26 cellular contexts compared by ENCODE assay signal in genomic region chr12:2312156-2312555, GRCh38.
A peak's percentile ranks its signal among the peaks of the same experiment; 100 is the strongest.
DNase-seq lines count a peak whose midpoint lies in the region; ATAC-seq and TF ChIP-seq lines count a peak whose summit lies in the region.
"Had no signal": no experiment of that assay in that cellular context is flagged by ENCODE, and none has a peak within 500 bp of the region (broad histone marks: within the 10 kb centered on the region; RNA-seq: fewer than 3 reads in every experiment).

No MANE protein-coding gene starts in this region.

- H3K27me3 ChIP-seq in RWPE2 (ENCODE audit: insufficient read depth, poor library complexity, severe bottlenecking) (no peaks in the 10 kb centered on the region), hepatocyte (no peaks in the 10 kb centered on the region), rectal smooth muscle tissue (ENCODE audit: control insufficient read depth, insufficient read depth, low read length) (no peaks in the 10 kb centered on the region), vagina (no peaks in the 10 kb centered on the region), aorta (ENCODE audit: control insufficient read depth in 1 of 2, insufficient read depth in 2 of 2, low read length in 1 of 2) (no peaks in the 10 kb centered on the region)

- H3K4me3 ChIP-seq in RWPE2 (ENCODE audit: severe bottlenecking), result no peak overlapping the region
- H3K4me3 ChIP-seq in hepatocyte, result no peak overlapping the region
- no peak overlapping the region for H3K4me3 ChIP-seq in rectal smooth muscle tissue (ENCODE audit: low read length)
- no peak overlapping the region for H3K4me3 ChIP-seq in vagina
- H3K4me3 ChIP-seq in aorta (ENCODE audit: low read length in 2 of 2), result no peak overlapping the region
- H3K4me3 ChIP-seq: K562 had no signal

- 88% methylated on average over 9 of the region's 9 CpGs for WGBS in hepatocyte (ENCODE audit: low lambda C conversion rate, missing lambda C conversion rate)
- WGBS in aorta, 2 donors, result 82 to 91% methylated on average over 9 of the region's 9 CpGs

- no peak overlapping the region for H3K4me2 ChIP-seq in hepatocyte

- H3K9me2 ChIP-seq in hepatocyte (replicated peaks; ENCODE audit: insufficient read depth), result no peaks in the 10 kb centered on the region

- H3K36me3 ChIP-seq in RWPE2 (ENCODE audit: low read depth) (no peaks in the 10 kb centered on the region), hepatocyte (replicated peaks; ENCODE audit: insufficient read depth, low read depth) (no peaks in the 10 kb centered on the region), rectal smooth muscle tissue (ENCODE audit: control insufficient read depth, insufficient read depth, low read length) (no peaks in the 10 kb centered on the region), vagina (no peaks in the 10 kb centered on the region), aorta (ENCODE audit: control insufficient read depth in 1 of 2, insufficient read depth in 2 of 2, low read length in 1 of 2) (no peaks in the 10 kb centered on the region)

- intact Hi-C loops in vagina (cut with DNase I), result no loop called here
- intact Hi-C loops in aorta (cut with DNase I), result no loop called here

- TF ChIP-seq CTCF in RWPE2 (IDR thresholded peaks at IDR 0.05; ENCODE audit: poor library complexity, severe bottlenecking), result no peak
- TF ChIP-seq CTCF in hepatocyte (IDR thresholded peaks at IDR 0.05; ENCODE audit: poor library complexity), result no peak
- TF ChIP-seq CTCF in vagina (IDR thresholded peaks at IDR 0.05), result no peak

- H3K9ac ChIP-seq in rectal smooth muscle tissue (ENCODE audit: low read length), result no peak overlapping the region

- no peaks in the 10 kb centered on the region for H3K4me1 ChIP-seq in RWPE2 (ENCODE audit: insufficient read depth, poor library complexity, severe bottlenecking)
- peaks cover 17% of the 10 kb centered on the region for H3K4me1 ChIP-seq in hepatocyte (ENCODE audit: insufficient read depth)
- peaks cover 22% of the 10 kb centered on the region for H3K4me1 ChIP-seq in rectal smooth muscle tissue (ENCODE audit: control insufficient read depth, insufficient read depth, low read length)
- H3K4me1 ChIP-seq in vagina, result peaks cover 19% of the 10 kb centered on the region
- peaks cover 0 to 2% of the 10 kb centered on the region in 2 donors for H3K4me1 ChIP-seq in aorta (ENCODE audit: control insufficient read depth in 1 of 2, insufficient read depth in 2 of 2, low read length in 2 of 2)

- no peaks in the 10 kb centered on the region for H3K9me3 ChIP-seq in RWPE2 (ENCODE audit: severe bottlenecking)
- no peaks in the 10 kb centered on the region for H3K9me3 ChIP-seq in hepatocyte (ENCODE audit: low read depth)
- H3K9me3 ChIP-seq in vagina, result no peaks in the 10 kb centered on the region
- no peaks in the 10 kb centered on the region for H3K9me3 ChIP-seq in aorta (ENCODE audit: control insufficient read depth, low read length)

- no peaks in the 10 kb centered on the region for H3K79me2 ChIP-seq in hepatocyte

- no peak overlapping the region for H3K27ac ChIP-seq in RWPE2 (ENCODE audit: poor library complexity, severe bottlenecking)
- peak overlapping the region; percentile 78 for H3K27ac ChIP-seq in hepatocyte
- H3K27ac ChIP-seq in rectal smooth muscle tissue (ENCODE audit: low read depth, low read length), result peak overlapping the region; percentile 50
- H3K27ac ChIP-seq in vagina, result peak overlapping the region; percentile 51
- no peak overlapping the region for H3K27ac ChIP-seq in aorta (ENCODE audit: low read depth in 1 of 2, low read length in 2 of 2)

- ATAC-seq in RWPE2 (ENCODE audit: low read depth) (no peak), HG02870 (IDR thresholded peaks at IDR 0.05; ENCODE audit: unreplicated experiment) (no peak), aorta (ENCODE audit: low FRiP score) (no peak)
- ATAC-seq: HCT116, HepG2, K562, PC-3, Right ventricle myocardium inferior had no signal

- H2AFZ ChIP-seq in hepatocyte, result no peak overlapping the region

- peak; percentile 9 for DNase-seq in RWPE2 (ENCODE audit: low spot score)
- DNase-seq in hepatocyte (ENCODE audit: low spot score), result no peak
- DNase-seq in vagina (ENCODE audit: extremely low spot score in 2 of 2), result no peak
- no peak for DNase-seq in amniotic stem cell (lab: John Stamatoyannopoulos, UW)
- no peak for DNase-seq in aorta
- DNase-seq: C1 segment of cervical spinal cord; CD4-positive, alpha-beta memory T cell; COR-L47; DMS53; Kasumi-1; MV-4-11; NCI-H1105; NCI-H1436 treated with DMSO at 0.1 percent for 48 hours; NCI-H1930; NCI-H2107; NCI-H446; NCI-H524 treated with DMSO at 0.1 percent for 48 hours; NCI-H774; NK-92 treated with Interleukin-12 subunit alpha and Interleukin-12 subunit beta, amount 100 ng/mL, for 24 hours; PC-3 had no signal

- H4K20me1 ChIP-seq in hepatocyte (ENCODE audit: insufficient read depth, poor library complexity, severe bottlenecking), result no peaks in the 10 kb centered on the region

- no peak for TF ChIP-seq POLR2A in vagina (IDR thresholded peaks at IDR 0.05)

Comparison
In these comparisons a context has a peak if more than half of its experiments do, and no peak if none do; other contexts are left out.
1. H3K27ac ChIP-seq: peak in hepatocyte (single experiment), rectal smooth muscle tissue (single experiment) and vagina (single experiment); none in RWPE2 (single experiment) and aorta (0 of 2).